ENCODE assay signal across 13 cellular contexts in genomic region chr20:21705466-21706344, GRCh38. TPM values are rescaled to one million over a fixed set of nuclear protein-coding genes. Genes with fewer than 3 reads are reported as not detected.
DNase-seq lines count a peak whose midpoint lies in the region; TF ChIP-seq lines count a peak whose summit lies in the region.
"Had no signal": no experiment of that assay in that cellular context is flagged by ENCODE, and none has a peak within 500 bp of the region (broad histone marks: within the 10 kb centered on the region; RNA-seq: fewer than 3 reads in every experiment).

Gene PAX1, plus strand, starts transcription at chr20:21705664. Its CDS starts 49 bp downstream, at chr20:21705713.

- H3K4me3 Mint-ChIP-seq in chondrocyte (ENCODE audit: unreplicated experiment) (peak within 1 kb of the TSS; percentile 33), nephron (peak within 1 kb of the TSS; percentile 70 to 81 (median 76))
- H3K4me3 Mint-ChIP-seq: CD4-positive, alpha-beta T cell had no signal

- H3K9me3 Mint-ChIP-seq in chondrocyte (ENCODE audit: low read depth) (no peaks in the 10 kb centered on the region), nephron (no peaks in the 10 kb centered on the region)
- H3K9me3 Mint-ChIP-seq: CD4-positive, alpha-beta T cell had no signal

- H3K9me3 ChIP-seq in HEK293 (ENCODE audit: control insufficient read depth, insufficient read depth, low read depth, low read length) = no peaks in the 10 kb centered on the region
- H3K9me3 ChIP-seq in effector memory CD4-positive, alpha-beta T cell (ENCODE audit: control insufficient read depth, low read length) = no peaks in the 10 kb centered on the region
- H3K9me3 ChIP-seq: stomach had no signal

- H3K4me1 ChIP-seq in HEK293 (ENCODE audit: control insufficient read depth, insufficient read depth, low read length) = 0 out of 2 replicates have a peak, but pooled peaks cover 2% of the 10 kb centered on the region
- no peaks in the 10 kb centered on the region for H3K4me1 ChIP-seq in effector memory CD4-positive, alpha-beta T cell (ENCODE audit: control insufficient read depth, insufficient read depth, low read length, poor library complexity, severe bottlenecking)

- no peak within 1 kb of the TSS for H3K27ac ChIP-seq in HEK293 (ENCODE audit: extremely low read depth, low read depth, low read length)
- H3K27ac ChIP-seq in effector memory CD4-positive, alpha-beta T cell (ENCODE audit: insufficient read depth, low read length, poor library complexity, severe bottlenecking) = no peak within 1 kb of the TSS
- H3K27ac ChIP-seq: dorsolateral prefrontal cortex, stomach had no signal

- peaks cover 0 to 4% of the 10 kb centered on the region in 2 experiments; a peak in 1 of 3 replicates for H3K36me3 ChIP-seq in HEK293 (ENCODE audit: control insufficient read depth in 2 of 2, insufficient read depth in 1 of 2, low read length in 2 of 2)
- H3K36me3 ChIP-seq in effector memory CD4-positive, alpha-beta T cell (ENCODE audit: control insufficient read depth, insufficient read depth, low read length) = no peaks in the 10 kb centered on the region
- H3K36me3 ChIP-seq: stomach had no signal

- H3K27me3 Mint-ChIP-seq in chondrocyte (ENCODE audit: low read depth) = peaks cover 84% of the 10 kb centered on the region
- H3K27me3 Mint-ChIP-seq in nephron (ENCODE audit: low read depth) = peaks cover 98% of the 10 kb centered on the region

- DNase-seq in AG20443 (ENCODE audit: low spot score) (peak; percentile 47), chondrocyte (ENCODE audit: low spot score) (no peak), nucleus accumbens (lab: John Stamatoyannopoulos, UW) (no peak), HK-2 (ENCODE audit: unreplicated experiment) (no peak), GM13977 (ENCODE audit: low spot score) (no peak)
- no peak for DNase-seq in effector memory CD4-positive, alpha-beta T cell
- DNase-seq: activated naive CD4-positive, alpha-beta T cell treated with Interleukin-2 at 50 U/mL for 16 hours; CD4-positive, alpha-beta T cell; dorsolateral prefrontal cortex; stomach had no signal

- TF ChIP-seq CTCF in HEK293 (tag by site-specific recombination; IDR thresholded peaks at IDR 0.05) = no peak
- no peak for TF ChIP-seq CTCF in chondrocyte (IDR thresholded peaks at IDR 0.05)
- TF ChIP-seq CTCF in nephron (IDR thresholded peaks at IDR 0.05; ENCODE audit: unreplicated experiment in 3 of 3) = no peak
- TF ChIP-seq CTCF in GM13977 (IDR thresholded peaks at IDR 0.05; ENCODE audit: extremely low read depth, insufficient read depth, missing control alignments) = no peak

- H3K4me3 ChIP-seq in HEK293 (ENCODE audit: low read depth, low read length) = peak within 1 kb of the TSS; percentile 27
- no peak within 1 kb of the TSS for H3K4me3 ChIP-seq in effector memory CD4-positive, alpha-beta T cell (ENCODE audit: insufficient read depth, low read depth, low read length, poor library complexity, severe bottlenecking)
- H3K4me3 ChIP-seq: stomach had no signal

- POLR2A ChIA-PET in HEK293 (lab: Yijun Ruan, JAX) = no interaction called here

- peaks cover 10% of the 10 kb centered on the region for H3K4me1 Mint-ChIP-seq in chondrocyte (ENCODE audit: low read depth)
- peaks cover 33% of the 10 kb centered on the region for H3K4me1 Mint-ChIP-seq in nephron

- H3K36me3 Mint-ChIP-seq in chondrocyte (ENCODE audit: low read depth) = peaks cover 2% of the 10 kb centered on the region
- H3K36me3 Mint-ChIP-seq in nephron (ENCODE audit: low read depth) = no peaks in the 10 kb centered on the region

- in situ Hi-C loops in GM13977 (cut with MboI; ENCODE audit: low pct_unique_long_range_greater_than_20kb, low sequenced_read_pairs, unreplicated experiment) = loop anchor here (10.0 to 25.0 kb wide), 3 partner anchors 181 to 882 kb away; partner anchors contain the start of genes FOXA2 and LINC00237

- H3K27ac Mint-ChIP-seq in chondrocyte (ENCODE audit: unreplicated experiment) = no peak within 1 kb of the TSS
- no peak within 1 kb of the TSS for H3K27ac Mint-ChIP-seq in nephron
- H3K27ac Mint-ChIP-seq: CD4-positive, alpha-beta T cell had no signal

- CTCF ChIA-PET in HEK293 (lab: Yijun Ruan, JAX) = interaction anchor here (0.5 to 1.9 kb wide), 11 partner anchors 9 to 533 kb away, joined by 3 to 7 read pairs (median 4); no protein-coding TSS in a partner anchor

- peaks cover 24% of the 10 kb centered on the region for H3K27me3 ChIP-seq in effector memory CD4-positive, alpha-beta T cell (replicated peaks; ENCODE audit: control insufficient read depth, insufficient read depth, low read length, poor library complexity, severe bottlenecking)

TF ChIP-seq in HEK293, 187 proteins besides CTCF, POLR2A, EP300 and RAD21:
- TF ChIP-seq ZNF600 (tag by site-specific recombination; IDR thresholded peaks at IDR 0.05) (no peak), ZNF707 (tag by site-specific recombination; IDR thresholded peaks at IDR 0.05) (no peak), ZNF335 (tag by site-specific recombination; conservative IDR thresholded peaks at IDR 0.05) (peak; percentile 60), ZBTB26 (tag by site-specific recombination; optimal IDR thresholded peaks at IDR 0.05) (peak; percentile 58), ZNF660 (tag by site-specific recombination; IDR thresholded peaks at IDR 0.05) (0 out of 2 replicates have a peak, but pooled peaks have one; percentile 17), ZNF629 (tag by site-specific recombination; IDR thresholded peaks at IDR 0.05) (peak; percentile 24; the same call in 1 of the 2 replicates), ZBTB8A (tag by site-specific recombination; IDR thresholded peaks at IDR 0.05) (peak; percentile 31; the same call in 1 of the 2 replicates), ZNF398 (tag by site-specific recombination; IDR thresholded peaks at IDR 0.05) (peak; percentile 74)

RNA-seq across cellular contexts. Expression of gene PAX1, which starts in this region (rescaled TPM):
- total RNA-seq in chondrocyte = not detected in 3 replicates
- total RNA-seq: CD4-positive, alpha-beta T cell; glomerular endothelial cell; stomach had no signal
